In genomic region chr1:157073944-157074685, GRCh38 we compare ENCODE assay signal across 8 cellular contexts. TPM values are rescaled to one million over a fixed set of nuclear protein-coding genes. Genes with fewer than 3 reads are reported as not detected.
DNase-seq lines count a peak whose midpoint lies in the region; ATAC-seq and TF ChIP-seq lines count a peak whose summit lies in the region.

No MANE protein-coding gene starts in this region.

- DNase-seq in DMS 273 (lab: John Stamatoyannopoulos, UW; ENCODE audit: unreplicated experiment) (peak; percentile 88), IMR-90 (peak; percentile 68), SJSA1 (ENCODE audit: low read depth in 1 of 2, low spot score in 2 of 2) (peak; percentile 21 to 66), T47D (ENCODE audit: low read depth in 1 of 2, low spot score in 1 of 2) (peak; percentile 43 to 81), islet precursor cell (peak; percentile 88), NCI-H345 treated with DMSO at 0.1 percent for 48 hours (lab: John Stamatoyannopoulos, UW; ENCODE audit: unreplicated experiment) (no peak)
- peak; percentile 31 for DNase-seq in stimulated activated CD4-positive, alpha-beta T cell treated with anti-CD3 and anti-CD28 coated beads, Interleukin-1b, Interleukin-23, amount 100 ng/mL, for 48 hours

- in situ Hi-C loops in IMR-90 (cut with MboI; ENCODE audit: low sequenced_read_pairs) (no loop called here), T47D (cut with HindIII; ENCODE audit: low pct_unique_long_range_greater_than_20kb, low sequenced_read_pairs) (no loop called here)

- dilution Hi-C loops in IMR-90 (cut with HindIII; ENCODE audit: low sequenced_read_pairs, unreplicated experiment), result no loop called here

- H2BK15ac ChIP-seq in IMR-90 (ENCODE audit: low read depth, low read length), result no peak overlapping the region

- H3K27ac ChIP-seq in IMR-90 (ENCODE audit: insufficient read depth, low read length) (no peak overlapping the region), SJSA1 (no peak overlapping the region)

- CTCF ChIA-PET in IMR-90 (lab: Yijun Ruan, JAX), result interaction anchor here (0.5 to 1.6 kb wide), 8 partner anchors 11 to 181 kb away, joined by 3 to 7 read pairs (median 4); no protein-coding TSS in a partner anchor

- no peaks in the 10 kb centered on the region for H4K20me1 ChIP-seq in IMR-90 (ENCODE audit: insufficient read depth, low read length)

- peak overlapping the region; percentile 3; the same call in 1 of the 2 replicates for H3K4me2 ChIP-seq in IMR-90 (ENCODE audit: low read depth, low read length)

- no peak overlapping the region for H3K14ac ChIP-seq in IMR-90 (replicated peaks; ENCODE audit: low read depth, low read length)

- no peak overlapping the region for H4K8ac ChIP-seq in IMR-90 (ENCODE audit: low read depth in 2 of 2, low read length in 2 of 2)

- no peaks in the 10 kb centered on the region for H3K4me1 ChIP-seq in IMR-90 (ENCODE audit: control insufficient read depth, insufficient read depth, low read length)
- no peaks in the 10 kb centered on the region for H3K4me1 ChIP-seq in SJSA1 (replicated peaks)

- POLR2A ChIA-PET in IMR-90 (lab: Charles Lee; ENCODE audit: unreplicated experiment), result no interaction called here

- H2BK5ac ChIP-seq in IMR-90 (ENCODE audit: low read depth, low read length, poor library complexity, severe bottlenecking), result no peak overlapping the region

- no peak for TF ChIP-seq POLR2A in IMR-90 (IDR thresholded peaks at IDR 0.05; ENCODE audit: low read depth, low read length)

- H2BK120ac ChIP-seq in IMR-90 (ENCODE audit: low read depth, low read length), result no peak overlapping the region

- H2AK9ac ChIP-seq in IMR-90 (replicated peaks; ENCODE audit: low read depth, low read length, poor library complexity), result no peak overlapping the region

- H3K9me1 ChIP-seq in IMR-90 (ENCODE audit: insufficient read depth, low read length), result no peaks in the 10 kb centered on the region

- TF ChIP-seq RAD21 in IMR-90 (IDR thresholded peaks at IDR 0.05; ENCODE audit: low read length), result peak; percentile 59

- ATAC-seq in IMR-90 (ENCODE audit: low read depth) (peak; percentile 92), HG02678 (IDR thresholded peaks at IDR 0.05; ENCODE audit: unreplicated experiment) (no peak)

- H2AFZ ChIP-seq in IMR-90 (replicated peaks; ENCODE audit: low read length, poor library complexity), result peak overlapping the region; percentile 86

- H3K9me3 ChIP-seq in IMR-90 (ENCODE audit: control insufficient read depth, insufficient read depth, low read length) (no peaks in the 10 kb centered on the region), SJSA1 (replicated peaks) (no peaks in the 10 kb centered on the region)

- H4K5ac ChIP-seq in IMR-90 (ENCODE audit: low read depth, low read length), result no peak overlapping the region

- no peaks in the 10 kb centered on the region for H3K79me1 ChIP-seq in IMR-90 (ENCODE audit: low read depth in 1 of 2, low read length in 2 of 2)

- BruUV-seq in IMR-90 (replicated peaks; lab: Mats Ljungman, UMichigan), result no TSS peak

- H3K27me3 ChIP-seq in IMR-90 (ENCODE audit: control insufficient read depth, insufficient read depth, low read length) (peaks cover 22% of the 10 kb centered on the region), SJSA1 (replicated peaks) (peaks cover 17% of the 10 kb centered on the region)

- no peak overlapping the region for H3K23ac ChIP-seq in IMR-90 (ENCODE audit: low read depth, low read length)

- no peak overlapping the region for H4K91ac ChIP-seq in IMR-90 (ENCODE audit: insufficient read depth, low read depth, low read length)

- peak; percentile 59 for TF ChIP-seq CTCF in IMR-90 (conservative IDR thresholded peaks at IDR 0.05; ENCODE audit: low read depth, low read length)

- no peak overlapping the region for H3K4ac ChIP-seq in IMR-90 (ENCODE audit: low read depth, low read length)

- no peak overlapping the region for H3K56ac ChIP-seq in IMR-90 (ENCODE audit: extremely low read depth, insufficient read depth, low read length)

- H3K18ac ChIP-seq in IMR-90 (ENCODE audit: low read depth, low read length), result no peak overlapping the region; the same call in 1 of the 2 replicates

- intact Hi-C loops in IMR-90 (cut with micrococcal nuclease), result loop anchor here (1.0 to 5.0 kb wide), 3 partner anchors 82 to 115 kb away; no protein-coding TSS in a partner anchor

- H2AK5ac ChIP-seq in IMR-90 (ENCODE audit: low read depth, low read length), result no peak overlapping the region

- H3K36me3 ChIP-seq in IMR-90 (ENCODE audit: control insufficient read depth, insufficient read depth, low read length) (no peaks in the 10 kb centered on the region), SJSA1 (no peaks in the 10 kb centered on the region)

- no peak overlapping the region for H3K9ac ChIP-seq in IMR-90 (ENCODE audit: low read depth, low read length)

- no peak overlapping the region for H3K4me3 ChIP-seq in IMR-90 (ENCODE audit: insufficient read depth, low read depth, low read length)
- H3K4me3 ChIP-seq in SJSA1, result no peak overlapping the region

- 15% methylated on average over 20 of the region's 35 CpGs; no CpG with 5 or more reads in 1 of the 2 experiments for WGBS in IMR-90 (ENCODE audit: extremely low coverage in 2 of 2, insufficient read length in 1 of 2), 2 experiments

- H2BK20ac ChIP-seq in IMR-90 (ENCODE audit: low read depth, low read length), result no peak overlapping the region

TF ChIP-seq in IMR-90, 13 proteins besides CTCF, POLR2A, EP300 and RAD21:
- TF ChIP-seq USF2 (IDR thresholded peaks at IDR 0.05; ENCODE audit: low read depth, low read length), result no peak
- TF ChIP-seq SMC3 (IDR thresholded peaks at IDR 0.05; ENCODE audit: low read depth, low read length), result peak; percentile 32
TF ChIP-seq in IMR-90: peak in this region for 1.

RNA-seq across cellular contexts. Expression of gene ETV3L, which starts 25.5 kb away (rescaled TPM):
- total RNA-seq in IMR-90 (2012; rRNA removed), result not detected in 2 replicates
- polyA plus RNA-seq in IMR-90 (2012; rRNA removed), result not detected in 2 replicates
- not detected in 2 replicates for polyA plus RNA-seq in IMR-90 (2012; cell fraction: cytosol; rRNA removed)
- polyA plus RNA-seq in IMR-90 (2012; cell fraction: nucleus; rRNA removed; ENCODE audit: low replicate concordance), result 0.03 and 0.10 TPM in 2 replicates
- total RNA-seq in SJSA1 (2014; rRNA removed; shearing (Covaris generic)), result not detected in 2 replicates

RNA-seq across cellular contexts. Expression of gene ARHGEF11, which starts 28.6 kb away (rescaled TPM):
- total RNA-seq in IMR-90 (2012; rRNA removed), result 15.3 and 16.8 TPM in 2 replicates
- polyA plus RNA-seq in IMR-90 (2012; rRNA removed), result 17.2 and 18.5 TPM in 2 replicates
- polyA plus RNA-seq in IMR-90 (2012; cell fraction: cytosol; rRNA removed), result 8.5 and 14.8 TPM in 2 replicates
- polyA plus RNA-seq in IMR-90 (2012; cell fraction: nucleus; rRNA removed; ENCODE audit: low replicate concordance), result 36.4 and 51.9 TPM in 2 replicates
- total RNA-seq in SJSA1 (2014; rRNA removed; shearing (Covaris generic)), result 21.8 and 29.4 TPM in 2 replicates
